Comparison of ENCODE assay signal across 8 cellular contexts in genomic region chr6:55953384-55953783, GRCh38.
DNase-seq lines count a peak whose midpoint lies in the region; ATAC-seq, FAIRE-seq and TF ChIP-seq lines count a peak whose summit lies in the region.

No MANE protein-coding gene starts in this region.

- no peak for ATAC-seq in HG03565 (IDR thresholded peaks at IDR 0.05; ENCODE audit: unreplicated experiment)
- ATAC-seq in GM18502 (IDR thresholded peaks at IDR 0.05; ENCODE audit: poor library complexity, unreplicated experiment): no peak

- FAIRE-seq in A204.1 (lab: Jason Lieb, UNC) (peak; percentile 43), islet of Langerhans (lab: Jason Lieb, UNC) (peak; percentile 99)

- no peak overlapping the region for H3K27ac ChIP-seq in VCaP

- DNase-seq in HT-29 (ENCODE audit: low spot score): peak; percentile 53
- no peak for DNase-seq in activated effector memory CD4-positive, alpha-beta T cell treated with Interleukin-2 at 50 U/mL for 16 hours
- no peak for DNase-seq in stimulated activated CD4-positive, alpha-beta T cell treated with anti-CD3 and anti-CD28 coated beads, Interleukin-4, amount 100 ng/mL, for 1 hour

- peak; percentile 73 for TF ChIP-seq CTCF in VCaP (conservative IDR thresholded peaks at IDR 0.05)
